1 cellular context compared by ENCODE assay signal in the genomic region with DNA sequence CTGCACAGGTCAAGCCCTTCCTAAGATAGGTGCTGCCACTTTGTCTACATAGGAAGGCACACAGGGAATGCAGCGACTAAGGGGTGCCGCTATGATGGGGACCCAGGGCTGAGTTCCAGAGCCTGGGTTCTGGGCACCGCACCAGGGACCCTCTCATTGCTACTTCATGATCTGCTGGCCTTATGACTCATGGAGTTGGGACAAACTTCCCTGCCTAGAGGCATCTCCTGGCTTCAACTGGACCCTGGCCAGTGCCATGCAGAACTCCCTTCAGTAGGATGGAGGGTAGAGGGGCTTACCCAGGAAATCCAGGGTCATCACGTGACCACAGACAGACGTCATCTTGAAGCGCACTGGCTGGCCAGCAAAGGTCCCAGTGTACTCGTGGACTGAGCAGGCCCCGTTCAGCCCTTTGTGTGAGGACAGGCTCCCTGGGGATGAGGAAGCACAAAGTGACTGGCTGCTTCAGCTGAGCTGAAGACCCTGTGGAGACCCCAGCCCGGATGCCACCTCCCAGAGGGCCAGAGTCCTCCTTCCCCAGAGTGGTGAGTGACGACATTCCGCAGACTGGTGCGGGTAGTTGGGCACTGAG.
A peak's percentile ranks its signal among the peaks of the same experiment; 100 is the strongest.
TF ChIP-seq lines count a peak whose summit lies in the region.

No MANE protein-coding gene starts in this region.

TF ChIP-seq in K562, 482 proteins besides CTCF, POLR2A, EP300 and RAD21 (continues in another document):
- TF ChIP-seq ZNF311 (CRISPR knock-in tag; IDR thresholded peaks at IDR 0.05) (0 out of 2 replicates have a peak, but pooled peaks have one; percentile 47), HCFC1 (IDR thresholded peaks at IDR 0.05; ENCODE audit: low read depth, low read length) (0 out of 2 replicates have a peak, but pooled peaks have one; percentile 1), TBL1XR1 (IDR thresholded peaks at IDR 0.05; ENCODE audit: low read length in 2 of 2) (0 out of 4 replicates have a peak, but pooled peaks of 1 of the 2 experiments have one; percentile 66), ZNF140 (CRISPR knock-in tag; IDR thresholded peaks at IDR 0.05) (0 out of 2 replicates have a peak, but pooled peaks have one; percentile 27), NR2F6 (CRISPR knock-in tag; IDR thresholded peaks at IDR 0.05) (peak; percentile 68; the same call in 1 of the 2 replicates), RBBP5 (IDR thresholded peaks at IDR 0.05; ENCODE audit: borderline replicate concordance, insufficient read depth, low read length, poor library complexity, severe bottlenecking) (peak; percentile 6), PHF8 (IDR thresholded peaks at IDR 0.05; ENCODE audit: borderline replicate concordance, low read length) (peak; percentile 26; the same call in 1 of the 2 replicates), MED1 (CRISPR knock-in tag; IDR thresholded peaks at IDR 0.05; ENCODE audit: borderline replicate concordance) (no peak), ZNF766 (CRISPR knock-in tag; conservative IDR thresholded peaks at IDR 0.05) (no peak), JUNB (CRISPR knock-in tag; conservative IDR thresholded peaks at IDR 0.05) (peak; percentile 14; the same call in 1 of the 2 replicates), KDM1A (IDR thresholded peaks at IDR 0.05) (no peak), ZNF165 (CRISPR knock-in tag; IDR thresholded peaks at IDR 0.05; ENCODE audit: borderline replicate concordance) (0 out of 2 replicates have a peak, but pooled peaks have one; percentile 4)
- TF ChIP-seq, protein P1, sequence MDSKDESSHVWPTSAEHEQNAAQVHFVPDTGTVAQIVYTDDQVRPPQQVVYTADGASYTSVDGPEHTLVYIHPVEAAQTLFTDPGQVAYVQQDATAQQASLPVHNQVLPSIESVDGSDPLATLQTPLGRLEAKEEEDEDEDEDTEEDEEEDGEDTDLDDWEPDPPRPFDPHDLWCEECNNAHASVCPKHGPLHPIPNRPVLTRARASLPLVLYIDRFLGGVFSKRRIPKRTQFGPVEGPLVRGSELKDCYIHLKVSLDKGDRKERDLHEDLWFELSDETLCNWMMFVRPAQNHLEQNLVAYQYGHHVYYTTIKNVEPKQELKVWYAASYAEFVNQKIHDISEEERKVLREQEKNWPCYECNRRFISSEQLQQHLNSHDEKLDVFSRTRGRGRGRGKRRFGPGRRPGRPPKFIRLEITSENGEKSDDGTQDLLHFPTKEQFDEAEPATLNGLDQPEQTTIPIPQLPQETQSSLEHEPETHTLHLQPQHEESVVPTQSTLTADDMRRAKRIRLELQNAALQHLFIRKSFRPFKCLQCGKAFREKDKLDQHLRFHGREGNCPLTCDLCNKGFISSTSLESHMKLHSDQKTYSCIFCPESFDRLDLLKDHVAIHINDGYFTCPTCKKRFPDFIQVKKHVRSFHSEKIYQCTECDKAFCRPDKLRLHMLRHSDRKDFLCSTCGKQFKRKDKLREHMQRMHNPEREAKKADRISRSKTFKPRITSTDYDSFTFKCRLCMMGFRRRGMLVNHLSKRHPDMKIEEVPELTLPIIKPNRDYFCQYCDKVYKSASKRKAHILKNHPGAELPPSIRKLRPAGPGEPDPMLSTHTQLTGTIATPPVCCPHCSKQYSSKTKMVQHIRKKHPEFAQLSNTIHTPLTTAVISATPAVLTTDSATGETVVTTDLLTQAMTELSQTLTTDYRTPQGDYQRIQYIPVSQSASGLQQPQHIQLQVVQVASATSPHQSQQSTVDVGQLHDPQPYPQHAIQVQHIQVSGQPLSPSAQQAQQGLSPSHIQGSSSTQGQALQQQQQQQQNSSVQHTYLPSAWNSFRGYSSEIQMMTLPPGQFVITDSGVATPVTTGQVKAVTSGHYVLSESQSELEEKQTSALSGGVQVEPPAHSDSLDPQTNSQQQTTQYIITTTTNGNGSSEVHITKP (IDR thresholded peaks at IDR 0.05; ENCODE audit: partially characterized antibody) = no peak
- TF ChIP-seq, protein P2, sequence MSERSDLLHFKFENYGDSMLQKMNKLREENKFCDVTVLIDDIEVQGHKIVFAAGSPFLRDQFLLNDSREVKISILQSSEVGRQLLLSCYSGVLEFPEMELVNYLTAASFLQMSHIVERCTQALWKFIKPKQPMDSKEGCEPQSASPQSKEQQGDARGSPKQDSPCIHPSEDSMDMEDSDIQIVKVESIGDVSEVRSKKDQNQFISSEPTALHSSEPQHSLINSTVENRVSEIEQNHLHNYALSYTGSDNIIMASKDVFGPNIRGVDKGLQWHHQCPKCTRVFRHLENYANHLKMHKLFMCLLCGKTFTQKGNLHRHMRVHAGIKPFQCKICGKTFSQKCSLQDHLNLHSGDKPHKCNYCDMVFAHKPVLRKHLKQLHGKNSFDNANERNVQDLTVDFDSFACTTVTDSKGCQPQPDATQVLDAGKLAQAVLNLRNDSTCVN (CRISPR knock-in tag; IDR thresholded peaks at IDR 0.05) = 0 out of 2 replicates have a peak, but pooled peaks have one; percentile 8
- TF ChIP-seq, protein P3, sequence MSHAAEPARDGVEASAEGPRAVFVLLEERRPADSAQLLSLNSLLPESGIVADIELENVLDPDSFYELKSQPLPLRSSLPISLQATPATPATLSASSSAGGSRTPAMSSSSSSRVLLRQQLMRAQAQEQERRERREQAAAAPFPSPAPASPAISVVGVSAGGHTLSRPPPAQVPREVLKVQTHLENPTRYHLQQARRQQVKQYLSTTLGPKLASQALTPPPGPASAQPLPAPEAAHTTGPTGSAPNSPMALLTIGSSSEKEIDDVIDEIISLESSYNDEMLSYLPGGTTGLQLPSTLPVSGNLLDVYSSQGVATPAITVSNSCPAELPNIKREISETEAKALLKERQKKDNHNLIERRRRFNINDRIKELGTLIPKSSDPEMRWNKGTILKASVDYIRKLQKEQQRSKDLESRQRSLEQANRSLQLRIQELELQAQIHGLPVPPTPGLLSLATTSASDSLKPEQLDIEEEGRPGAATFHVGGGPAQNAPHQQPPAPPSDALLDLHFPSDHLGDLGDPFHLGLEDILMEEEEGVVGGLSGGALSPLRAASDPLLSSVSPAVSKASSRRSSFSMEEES (CRISPR knock-in tag; IDR thresholded peaks at IDR 0.05) = peak; percentile 95
- TF ChIP-seq, protein P4, sequence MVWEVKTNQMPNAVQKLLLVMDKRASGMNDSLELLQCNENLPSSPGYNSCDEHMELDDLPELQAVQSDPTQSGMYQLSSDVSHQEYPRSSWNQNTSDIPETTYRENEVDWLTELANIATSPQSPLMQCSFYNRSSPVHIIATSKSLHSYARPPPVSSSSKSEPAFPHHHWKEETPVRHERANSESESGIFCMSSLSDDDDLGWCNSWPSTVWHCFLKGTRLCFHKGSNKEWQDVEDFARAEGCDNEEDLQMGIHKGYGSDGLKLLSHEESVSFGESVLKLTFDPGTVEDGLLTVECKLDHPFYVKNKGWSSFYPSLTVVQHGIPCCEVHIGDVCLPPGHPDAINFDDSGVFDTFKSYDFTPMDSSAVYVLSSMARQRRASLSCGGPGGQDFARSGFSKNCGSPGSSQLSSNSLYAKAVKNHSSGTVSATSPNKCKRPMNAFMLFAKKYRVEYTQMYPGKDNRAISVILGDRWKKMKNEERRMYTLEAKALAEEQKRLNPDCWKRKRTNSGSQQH (CRISPR knock-in tag; IDR thresholded peaks at IDR 0.05) = 0 out of 2 replicates have a peak, but pooled peaks have one; percentile 22
- TF ChIP-seq, protein P5, sequence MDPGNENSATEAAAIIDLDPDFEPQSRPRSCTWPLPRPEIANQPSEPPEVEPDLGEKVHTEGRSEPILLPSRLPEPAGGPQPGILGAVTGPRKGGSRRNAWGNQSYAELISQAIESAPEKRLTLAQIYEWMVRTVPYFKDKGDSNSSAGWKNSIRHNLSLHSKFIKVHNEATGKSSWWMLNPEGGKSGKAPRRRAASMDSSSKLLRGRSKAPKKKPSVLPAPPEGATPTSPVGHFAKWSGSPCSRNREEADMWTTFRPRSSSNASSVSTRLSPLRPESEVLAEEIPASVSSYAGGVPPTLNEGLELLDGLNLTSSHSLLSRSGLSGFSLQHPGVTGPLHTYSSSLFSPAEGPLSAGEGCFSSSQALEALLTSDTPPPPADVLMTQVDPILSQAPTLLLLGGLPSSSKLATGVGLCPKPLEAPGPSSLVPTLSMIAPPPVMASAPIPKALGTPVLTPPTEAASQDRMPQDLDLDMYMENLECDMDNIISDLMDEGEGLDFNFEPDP (CRISPR knock-in tag; IDR thresholded peaks at IDR 0.05) = 0 out of 2 replicates have a peak, but pooled peaks have one; percentile 44
- TF ChIP-seq, protein P6, sequence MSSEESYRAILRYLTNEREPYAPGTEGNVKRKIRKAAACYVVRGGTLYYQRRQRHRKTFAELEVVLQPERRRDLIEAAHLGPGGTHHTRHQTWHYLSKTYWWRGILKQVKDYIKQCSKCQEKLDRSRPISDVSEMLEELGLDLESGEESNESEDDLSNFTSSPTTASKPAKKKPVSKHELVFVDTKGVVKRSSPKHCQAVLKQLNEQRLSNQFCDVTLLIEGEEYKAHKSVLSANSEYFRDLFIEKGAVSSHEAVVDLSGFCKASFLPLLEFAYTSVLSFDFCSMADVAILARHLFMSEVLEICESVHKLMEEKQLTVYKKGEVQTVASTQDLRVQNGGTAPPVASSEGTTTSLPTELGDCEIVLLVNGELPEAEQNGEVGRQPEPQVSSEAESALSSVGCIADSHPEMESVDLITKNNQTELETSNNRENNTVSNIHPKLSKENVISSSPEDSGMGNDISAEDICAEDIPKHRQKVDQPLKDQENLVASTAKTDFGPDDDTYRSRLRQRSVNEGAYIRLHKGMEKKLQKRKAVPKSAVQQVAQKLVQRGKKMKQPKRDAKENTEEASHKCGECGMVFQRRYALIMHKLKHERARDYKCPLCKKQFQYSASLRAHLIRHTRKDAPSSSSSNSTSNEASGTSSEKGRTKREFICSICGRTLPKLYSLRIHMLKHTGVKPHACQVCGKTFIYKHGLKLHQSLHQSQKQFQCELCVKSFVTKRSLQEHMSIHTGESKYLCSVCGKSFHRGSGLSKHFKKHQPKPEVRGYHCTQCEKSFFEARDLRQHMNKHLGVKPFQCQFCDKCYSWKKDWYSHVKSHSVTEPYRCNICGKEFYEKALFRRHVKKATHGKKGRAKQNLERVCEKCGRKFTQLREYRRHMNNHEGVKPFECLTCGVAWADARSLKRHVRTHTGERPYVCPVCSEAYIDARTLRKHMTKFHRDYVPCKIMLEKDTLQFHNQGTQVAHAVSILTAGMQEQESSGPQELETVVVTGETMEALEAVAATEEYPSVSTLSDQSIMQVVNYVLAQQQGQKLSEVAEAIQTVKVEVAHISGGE (CRISPR knock-in tag; IDR thresholded peaks at IDR 0.05) = 0 out of 6 replicates have a peak, but pooled peaks of 1 of the 3 experiments have one; percentile 7
- TF ChIP-seq, protein P7, sequence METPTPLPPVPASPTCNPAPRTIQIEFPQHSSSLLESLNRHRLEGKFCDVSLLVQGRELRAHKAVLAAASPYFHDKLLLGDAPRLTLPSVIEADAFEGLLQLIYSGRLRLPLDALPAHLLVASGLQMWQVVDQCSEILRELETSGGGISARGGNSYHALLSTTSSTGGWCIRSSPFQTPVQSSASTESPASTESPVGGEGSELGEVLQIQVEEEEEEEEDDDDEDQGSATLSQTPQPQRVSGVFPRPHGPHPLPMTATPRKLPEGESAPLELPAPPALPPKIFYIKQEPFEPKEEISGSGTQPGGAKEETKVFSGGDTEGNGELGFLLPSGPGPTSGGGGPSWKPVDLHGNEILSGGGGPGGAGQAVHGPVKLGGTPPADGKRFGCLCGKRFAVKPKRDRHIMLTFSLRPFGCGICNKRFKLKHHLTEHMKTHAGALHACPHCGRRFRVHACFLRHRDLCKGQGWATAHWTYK (CRISPR knock-in tag; IDR thresholded peaks at IDR 0.05) = peak; percentile 76; the same call in 1 of the 2 replicates
